Comparison of ENCODE assay signal across 8 cellular contexts in the genomic region with DNA sequence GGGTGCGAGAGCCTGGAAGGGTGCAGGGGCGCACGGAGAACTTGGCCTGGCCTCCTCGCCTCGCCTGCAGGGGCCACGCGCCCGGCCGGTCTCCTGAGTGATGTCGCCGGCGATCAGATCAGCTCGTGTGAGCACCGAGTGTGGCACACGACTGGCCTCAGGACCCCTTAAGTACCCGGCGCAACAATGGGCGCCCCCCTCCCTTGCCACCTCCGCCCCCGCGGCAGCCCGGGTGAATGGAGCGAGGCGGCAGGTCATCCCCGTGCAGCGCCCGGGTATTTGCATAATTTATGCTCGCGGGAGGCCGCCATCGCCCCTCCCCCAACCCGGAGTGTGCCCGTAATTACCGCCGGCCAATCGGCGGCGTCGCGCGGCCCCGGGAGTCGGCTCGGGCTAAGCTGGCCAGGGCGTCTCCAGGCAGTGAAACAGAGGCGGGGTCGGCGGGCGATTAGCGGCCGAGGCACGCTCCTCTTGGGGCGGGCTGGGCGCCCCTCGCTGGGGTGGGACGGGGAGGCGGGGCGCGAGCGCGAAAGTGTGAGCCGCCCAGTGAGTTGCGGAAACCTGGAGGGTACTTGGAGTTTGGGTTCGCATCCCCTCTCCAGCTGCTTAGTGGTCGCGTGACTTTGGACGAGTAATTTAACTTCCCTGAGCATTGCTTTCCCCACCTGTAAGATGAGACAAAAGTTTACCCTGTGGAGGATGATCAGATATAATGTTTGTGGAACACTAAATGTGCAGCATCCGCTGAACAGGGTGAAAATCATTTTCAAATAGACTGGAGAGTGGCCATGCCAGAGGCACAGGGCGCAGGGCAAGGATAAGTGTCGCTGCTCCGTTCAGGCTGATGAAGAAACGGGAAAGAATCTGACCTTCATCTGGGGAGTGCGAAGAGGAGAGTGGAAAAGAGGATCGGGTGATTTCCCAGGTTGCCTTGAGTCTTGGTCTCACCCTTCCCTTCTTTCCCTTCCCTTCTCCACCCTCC. TPM values are rescaled to one million over a fixed set of nuclear protein-coding genes. Genes with fewer than 3 reads are reported as not detected.
DNase-seq lines count a peak whose midpoint lies in the region; ATAC-seq, FAIRE-seq and TF ChIP-seq lines count a peak whose summit lies in the region.

A gene with protein sequence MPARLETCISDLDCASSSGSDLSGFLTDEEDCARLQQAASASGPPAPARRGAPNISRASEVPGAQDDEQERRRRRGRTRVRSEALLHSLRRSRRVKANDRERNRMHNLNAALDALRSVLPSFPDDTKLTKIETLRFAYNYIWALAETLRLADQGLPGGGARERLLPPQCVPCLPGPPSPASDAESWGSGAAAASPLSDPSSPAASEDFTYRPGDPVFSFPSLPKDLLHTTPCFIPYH (minus strand): TSS at position 145 of the 982 bp plus-strand sequence. CDS start 274 bp downstream, outside the sequence.

- no peak for ATAC-seq in K562
- ATAC-seq in left lobe of liver, result no peak

- peak within 1 kb of the TSS; percentile 72 for H3K4me3 Mint-ChIP-seq in nephron progenitor cell
- H3K4me3 Mint-ChIP-seq in activated naive CD4-positive, alpha-beta T cell treated with anti-CD3 and anti-CD28 coated beads, Interleukin-2, amount 10 ng/mL, durations not matched to agents 7 days and 5 days, result no peak within 1 kb of the TSS

- in situ Hi-C loops in K562 (cut with MboI), result no loop called here

- no peak for TF ChIP-seq EP300 in K562 (IDR thresholded peaks at IDR 0.05; ENCODE audit: low read length)

- no peaks in the 10 kb centered on the region for H3K79me2 ChIP-seq in K562 (ENCODE audit: control insufficient read depth, insufficient read depth, low read length)

- FAIRE-seq in K562 (lab: Jason Lieb, UNC), result no peak

- H3K4me2 ChIP-seq in K562 (ENCODE audit: insufficient read depth, low read length), result no peak within 1 kb of the TSS

- H3K27me3 ChIP-seq in K562 (ENCODE audit: control insufficient read depth in 2 of 2, insufficient read depth in 2 of 2, low read length in 2 of 2), result peaks cover 0 to 3% of the 10 kb centered on the region in 2 experiments; a peak in 1 of 5 replicates

- TF ChIP-seq CTCF in K562 (IDR thresholded peaks at IDR 0.05 in 2 of 3, conservative IDR thresholded peaks at IDR 0.05 in 1 of 3; ENCODE audit: insufficient read depth in 2 of 3, low read depth in 1 of 3, low read length in 3 of 3) (no peak), nephron progenitor cell (IDR thresholded peaks at IDR 0.05) (no peak)

- H3K9me3 ChIP-seq in K562 (replicated peaks; ENCODE audit: control insufficient read depth, insufficient read depth, low read depth, low read length), result no peaks in the 10 kb centered on the region

- intact Hi-C loops in K562 (cut with micrococcal nuclease), result no loop called here

- no peak for TF ChIP-seq POLR2A in K562 (conservative IDR thresholded peaks at IDR 0.05)

- H3K27ac ChIP-seq in K562 (ENCODE audit: extremely low read depth, low read depth, low read length), result no peak within 1 kb of the TSS

- H3K4me1 Mint-ChIP-seq in nephron progenitor cell, result peaks cover 12% of the 10 kb centered on the region
- peaks cover 7% of the 10 kb centered on the region for H3K4me1 Mint-ChIP-seq in activated naive CD4-positive, alpha-beta T cell treated with anti-CD3 and anti-CD28 coated beads, Interleukin-2, amount 10 ng/mL, durations not matched to agents 7 days and 5 days

- CTCF ChIA-PET in K562 (lab: Yijun Ruan, JAX; ENCODE audit: low intra/inter-chr PET ratio), result no interaction called here
- CTCF ChIA-PET in activated naive CD4-positive, alpha-beta T cell treated with anti-CD3 and anti-CD28 coated beads, Interleukin-2, amount 10 ng/mL, durations not matched to agents 7 days and 5 days (lab: Charles Lee), result interaction anchor here (0.7 kb wide), 1 partner anchor 16 kb away, joined by 4 read pairs; no protein-coding TSS in a partner anchor

- POLR2A ChIA-PET in K562 (lab: Yijun Ruan, JAX), result interaction anchor here (0.6 kb wide), 1 partner anchor 143 kb away, joined by 3 read pairs; no protein-coding TSS in a partner anchor

- H3K27me3 Mint-ChIP-seq in nephron progenitor cell (ENCODE audit: low read depth, poor library complexity), result peaks cover 100% of the 10 kb centered on the region
- peaks cover 100% of the 10 kb centered on the region for H3K27me3 Mint-ChIP-seq in activated naive CD4-positive, alpha-beta T cell treated with anti-CD3 and anti-CD28 coated beads, Interleukin-2, amount 10 ng/mL, durations not matched to agents 7 days and 5 days

- H3K9me3 Mint-ChIP-seq in nephron progenitor cell, result peaks cover 23% of the 10 kb centered on the region
- H3K9me3 Mint-ChIP-seq in activated naive CD4-positive, alpha-beta T cell treated with anti-CD3 and anti-CD28 coated beads, Interleukin-2, amount 10 ng/mL, durations not matched to agents 7 days and 5 days, result no peaks in the 10 kb centered on the region

- no peak within 1 kb of the TSS for H3K9ac ChIP-seq in K562 (ENCODE audit: insufficient read depth in 1 of 2, low read depth in 2 of 2, low read length in 2 of 2)

- H3K4me3 ChIP-seq in K562, result no peak within 1 kb of the TSS

- no peaks in the 10 kb centered on the region for H3K9me1 ChIP-seq in K562 (ENCODE audit: control insufficient read depth, insufficient read depth, low read length)

- BruUV-seq in K562 (replicated peaks; lab: Mats Ljungman, UMichigan), result no TSS peak

- no peaks in the 10 kb centered on the region for H4K20me1 ChIP-seq in K562 (replicated peaks; ENCODE audit: control insufficient read depth, insufficient read depth, low read length)

- 64% methylated on average over 30 of the region's 74 CpGs for WGBS in K562 (ENCODE audit: insufficient coverage, low coverage, missing lambda C conversion rate)

- DNase-seq in D341Med (ENCODE audit: low spot score), result peak; percentile 96
- peak; percentile 22 for DNase-seq in NCI-H1048 (lab: John Stamatoyannopoulos, UW)
- no peak for DNase-seq in K562 (ENCODE audit: extremely low read depth in 1 of 4, low spot score in 3 of 4)
- peak; percentile 74 for DNase-seq in nephron progenitor cell
- DNase-seq in cerebellar cortex (ENCODE audit: low spot score), result no peak
- DNase-seq in left lobe of liver (ENCODE audit: low spot score), result no peak
- no peak for DNase-seq in H4 (ENCODE audit: low spot score)
- no peak for DNase-seq in activated naive CD4-positive, alpha-beta T cell treated with anti-CD3 and anti-CD28 coated beads, Interleukin-2, amount 10 ng/mL, durations not matched to agents 7 days and 5 days

- no peaks in the 10 kb centered on the region; a peak in 1 of 5 replicates for H3K4me1 ChIP-seq in K562 (replicated peaks in 1 of 2; ENCODE audit: control insufficient read depth in 2 of 2, insufficient read depth in 2 of 2, low read length in 2 of 2)

- TF ChIP-seq RAD21 in K562 (CRISPR knock-in tag; conservative IDR thresholded peaks at IDR 0.05 in 1 of 2, IDR thresholded peaks at IDR 0.05 in 1 of 2), result no peak

- no peak within 1 kb of the TSS for H2AFZ ChIP-seq in K562 (ENCODE audit: low read depth, low read length)

- no peaks in the 10 kb centered on the region for H3K36me3 ChIP-seq in K562 (ENCODE audit: control insufficient read depth, insufficient read depth, low read length)

- no peak within 1 kb of the TSS for H3K27ac Mint-ChIP-seq in nephron progenitor cell
- H3K27ac Mint-ChIP-seq in activated naive CD4-positive, alpha-beta T cell treated with anti-CD3 and anti-CD28 coated beads, Interleukin-2, amount 10 ng/mL, durations not matched to agents 7 days and 5 days, result no peak within 1 kb of the TSS

- no peaks in the 10 kb centered on the region for H3K36me3 Mint-ChIP-seq in nephron progenitor cell (ENCODE audit: low read depth)
- no peaks in the 10 kb centered on the region for H3K36me3 Mint-ChIP-seq in activated naive CD4-positive, alpha-beta T cell treated with anti-CD3 and anti-CD28 coated beads, Interleukin-2, amount 10 ng/mL, durations not matched to agents 7 days and 5 days

TF ChIP-seq in K562, 482 proteins besides CTCF, POLR2A, EP300 and RAD21 (continues in another document):
- peak; percentile 96 for TF ChIP-seq ZBTB33 (CRISPR knock-in tag; IDR thresholded peaks at IDR 0.05)

RNA-seq across cellular contexts. Expression of the gene that starts here (rescaled TPM):
- not detected in 2 replicates for total RNA-seq in K562 (2011; cell fraction: chromatin; rRNA removed; ENCODE audit: low replicate concordance)
- not detected in 2 replicates for total RNA-seq in K562 (2011; cell fraction: nucleolus; rRNA removed)
- total RNA-seq in K562 (2011; cell fraction: nucleoplasm; rRNA removed), result not detected in 2 replicates
- total RNA-seq in K562 (2014; rRNA removed) (not detected in 2 replicates), K562 (2014; rRNA removed; fragmentation: Illumina TruSeq; extraction: Trizol) (not detected in 2 replicates), K562 (2015; rRNA removed; fragmentation: Illumina TruSeq; extraction: Trizol) (not detected in 2 replicates), K562 (2021) (not detected in 2 replicates), left lobe of liver (not detected)
- polyA plus RNA-seq in K562 (2011; rRNA removed) (not detected in 2 replicates), K562 (2014; fragmentation: Illumina TruSeq; extraction: Trizol) (not detected in 2 replicates), K562 (2014; fragmentation: Nextera tagmentation; extraction: Ambion mirVana) (not detected), K562 (2014; rRNA removed) (not detected in 2 replicates)
- not detected in 2 replicates for polyA plus RNA-seq in K562 (2011; cell fraction: cytosol; rRNA removed)
- not detected in 2 replicates for polyA plus RNA-seq in K562 (2011; cell fraction: nucleus; rRNA removed)
- polyA plus RNA-seq in K562 (2012), result not detected in 2 replicates
- not detected in 2 replicates for polyA minus RNA-seq in K562 (2011; rRNA and poly(A)+ RNA removed)
- not detected in 2 replicates for polyA minus RNA-seq in K562 (2011; cell fraction: cytosol; rRNA and poly(A)+ RNA removed)
- not detected in 2 replicates for polyA minus RNA-seq in K562 (2011; cell fraction: nucleus; rRNA and poly(A)+ RNA removed)
- not detected in 2 replicates for total RNA-seq in H4 (2014; rRNA removed; shearing (Covaris generic))

Comparison
In these comparisons a context has a peak if more than half of its experiments do, and no peak if none do; other contexts are left out.
1. DNase-seq: peak in D341Med (single experiment), NCI-H1048 (single experiment) and nephron progenitor cell (single experiment); none in K562 (0 of 4), cerebellar cortex (single experiment), left lobe of liver (single experiment), H4 (single experiment) and activated naive CD4-positive, alpha-beta T cell treated with anti-CD3 and anti-CD28 coated beads, Interleukin-2, amount 10 ng/mL, durations not matched to agents 7 days and 5 days (single experiment).